In the genomic region with DNA sequence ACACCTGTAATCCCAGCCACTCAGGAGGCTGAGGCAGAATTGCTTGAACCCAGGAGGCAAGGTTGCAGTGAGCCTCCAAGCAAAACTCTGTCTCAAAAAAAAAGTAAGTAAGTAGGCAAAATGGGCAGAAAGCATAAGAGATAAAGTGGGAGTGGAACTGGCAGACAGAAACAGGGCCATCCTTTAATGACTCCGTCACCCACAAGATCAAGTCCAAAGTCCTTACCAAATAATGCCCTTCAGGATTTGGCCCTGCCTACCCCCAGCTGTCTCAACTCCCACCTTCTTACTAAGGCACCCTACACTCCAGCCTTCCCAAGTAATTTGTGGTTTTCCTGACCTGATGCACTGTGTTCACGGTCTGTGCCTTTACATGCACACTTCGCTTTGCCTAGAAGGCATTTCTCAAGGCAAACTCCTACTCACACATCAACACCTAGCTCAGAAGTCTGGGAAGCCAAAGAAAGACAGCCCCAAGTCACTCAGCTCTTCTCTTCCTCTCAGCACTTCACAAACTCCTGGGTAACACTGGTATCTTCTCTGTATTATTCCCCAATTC, we compare ENCODE assay signal across 12 cellular contexts. TPM values are rescaled to one million over a fixed set of nuclear protein-coding genes. Genes with fewer than 3 reads are reported as not detected.
A peak's percentile ranks its signal among the peaks of the same experiment; 100 is the strongest.
DNase-seq lines count a peak whose midpoint lies in the region; ATAC-seq and TF ChIP-seq lines count a peak whose summit lies in the region.
"Had no signal": no experiment of that assay in that cellular context is flagged by ENCODE, and none has a peak within 500 bp of the region (broad histone marks: within the 10 kb centered on the region; RNA-seq: fewer than 3 reads in every experiment).

No MANE protein-coding gene starts in this region.

- peaks cover 14 to 16% of the 10 kb centered on the region in 2 experiments; a peak in 3 of 4 replicates for H3K4me1 ChIP-seq in SK-N-SH (ENCODE audit: control insufficient read depth in 1 of 2, insufficient read depth in 2 of 2, low read depth in 1 of 2, low read length in 1 of 2)

- H3K9me3 Mint-ChIP-seq in osteocyte (ENCODE audit: unreplicated experiment) = no peaks in the 10 kb centered on the region

- H3K4me1 Mint-ChIP-seq in osteocyte (ENCODE audit: unreplicated experiment) = peaks cover 74% of the 10 kb centered on the region

- no peaks in the 10 kb centered on the region for H3K9me2 ChIP-seq in SK-N-SH

- H3K4me3 Mint-ChIP-seq in osteocyte (ENCODE audit: unreplicated experiment) = no peak overlapping the region

- H3K9ac ChIP-seq in SK-N-SH = no peak overlapping the region

- H2AFZ ChIP-seq in SK-N-SH (ENCODE audit: low read depth) = no peak overlapping the region

- peaks cover 4% of the 10 kb centered on the region for H3F3A ChIP-seq in SK-N-SH (replicated peaks; ENCODE audit: insufficient read depth)

- ATAC-seq in SK-N-SH treated with all-trans-retinoic acid at 6 μM for 48 hours (no peak), HG03378 (IDR thresholded peaks at IDR 0.05; ENCODE audit: unreplicated experiment) (no peak), HG03342 (IDR thresholded peaks at IDR 0.05; ENCODE audit: unreplicated experiment) (no peak), HG02642 (IDR thresholded peaks at IDR 0.05; ENCODE audit: poor library complexity, unreplicated experiment) (no peak)

- no peak overlapping the region for H3K4me3 ChIP-seq in SK-N-SH (ENCODE audit: low read depth in 2 of 2, low read length in 1 of 2)
- H3K4me3 ChIP-seq: thyroid gland had no signal

- TF ChIP-seq RAD21 in SK-N-SH (IDR thresholded peaks at IDR 0.05; ENCODE audit: low read length) = no peak

- TF ChIP-seq CTCF in SK-N-SH (IDR thresholded peaks at IDR 0.05) (no peak), osteocyte (IDR thresholded peaks at IDR 0.05) (no peak)

- CTCF ChIA-PET in SK-N-SH (lab: Yijun Ruan, JAX) = interaction anchor here (1.7 to 2.4 kb wide), 2 partner anchors 12 to 77 kb away, joined by 3 to 8 read pairs; no protein-coding TSS in a partner anchor

- POLR2A ChIA-PET in SK-N-SH (lab: Yijun Ruan, JAX) = no interaction called here

- peaks cover 100% of the 10 kb centered on the region for H3K79me2 ChIP-seq in SK-N-SH (ENCODE audit: insufficient read depth)

- no peak overlapping the region for H3K27ac ChIP-seq in SK-N-SH (ENCODE audit: low read depth in 2 of 2, low read length in 1 of 2)
- H3K27ac ChIP-seq: 22Rv1, thyroid gland had no signal

- H3K36me3 Mint-ChIP-seq in osteocyte (ENCODE audit: unreplicated experiment) = peaks cover 2% of the 10 kb centered on the region

- WGBS in SK-N-SH (ENCODE audit: low lambda C conversion rate) = 86% methylated on average over 3 of the region's 3 CpGs

- H3K36me3 ChIP-seq in SK-N-SH (replicated peaks in 1 of 2; ENCODE audit: control insufficient read depth in 1 of 2, insufficient read depth in 2 of 2, low read length in 1 of 2) = peaks cover 0 to 5% of the 10 kb centered on the region in 2 experiments
- H3K36me3 ChIP-seq: thyroid gland had no signal

- H3K4me2 ChIP-seq in SK-N-SH = no peak overlapping the region

- H3K27me3 Mint-ChIP-seq in osteocyte (ENCODE audit: unreplicated experiment) = no peaks in the 10 kb centered on the region

- no peaks in the 10 kb centered on the region for H3K9me3 ChIP-seq in SK-N-SH
- H3K9me3 ChIP-seq: thyroid gland had no signal

- TF ChIP-seq EP300 in SK-N-SH (IDR thresholded peaks at IDR 0.05; ENCODE audit: borderline replicate concordance in 1 of 2, low read depth in 1 of 2, low read length in 1 of 2) = no peak

- peak overlapping the region; percentile 44 for H3K27ac Mint-ChIP-seq in osteocyte (ENCODE audit: unreplicated experiment)

- DNase-seq in SK-N-SH (no peak), RPMI7951 (ENCODE audit: low read depth) (peak; percentile 28), glomerular visceral epithelial cell (ENCODE audit: extremely low spot score) (peak; percentile 74), osteocyte (ENCODE audit: extremely low spot score, unreplicated experiment) (no peak)
- DNase-seq: cerebellar nuclear complex, NCI-H1105 treated with DMSO at 0.1 percent for 48 hours, thyroid gland had no signal

- peaks cover 100% of the 10 kb centered on the region for H4K20me1 ChIP-seq in SK-N-SH (ENCODE audit: insufficient read depth)

- no peaks in the 10 kb centered on the region for H3K27me3 ChIP-seq in SK-N-SH (ENCODE audit: insufficient read depth)
- H3K27me3 ChIP-seq: thyroid gland had no signal

TF ChIP-seq in SK-N-SH treated with all-trans-retinoic acid at 6 μM for 48 hours, 23 proteins besides CTCF, POLR2A, EP300 and RAD21:
- TF ChIP-seq GLIS3 (CRISPR knock-in tag; IDR thresholded peaks at IDR 0.05) = no peak
- TF ChIP-seq ZFP3 (CRISPR knock-in tag; IDR thresholded peaks at IDR 0.05) = peak; percentile 95

TF ChIP-seq in SK-N-SH, 30 proteins besides CTCF, POLR2A, EP300 and RAD21:
- TF ChIP-seq, protein P1, sequence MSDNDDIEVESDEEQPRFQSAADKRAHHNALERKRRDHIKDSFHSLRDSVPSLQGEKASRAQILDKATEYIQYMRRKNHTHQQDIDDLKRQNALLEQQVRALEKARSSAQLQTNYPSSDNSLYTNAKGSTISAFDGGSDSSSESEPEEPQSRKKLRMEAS (IDR thresholded peaks at IDR 0.05; ENCODE audit: low read depth) = no peak
- TF ChIP-seq MEF2A (IDR thresholded peaks at IDR 0.05; ENCODE audit: borderline replicate concordance, low read depth) = no peak

RNA-seq across cellular contexts. Expression of gene MAPK1, which starts 6.1 kb away (rescaled TPM):
- 25.6 and 34.8 TPM in 2 replicates for polyA plus RNA-seq in SK-N-SH (2012; rRNA removed)
- polyA plus RNA-seq in SK-N-SH (2012; cell fraction: cytosol; rRNA removed) = 27.8 and 32.0 TPM in 2 replicates
- 19.0 and 34.6 TPM in 2 replicates for polyA plus RNA-seq in SK-N-SH (2012; cell fraction: nucleus; rRNA removed)
- 35.4 and 42.7 TPM in 2 replicates for total RNA-seq in RPMI7951 (2014; rRNA removed; shearing (Covaris generic))
- 154 and 159 TPM in 2 replicates for total RNA-seq in osteocyte

Comparison
In these comparisons a context has a peak if more than half of its experiments do, and no peak if none do; other contexts are left out.
1. DNase-seq: peak in RPMI7951 (single experiment) and glomerular visceral epithelial cell (single experiment); none in SK-N-SH (single experiment) and osteocyte (single experiment).